Comparison of ENCODE assay signal across 26 cellular contexts in genomic region chr6:151052021-151052646, GRCh38.
DNase-seq lines count a peak whose midpoint lies in the region; ATAC-seq, FAIRE-seq and TF ChIP-seq lines count a peak whose summit lies in the region.
"Had no signal": no experiment of that assay in that cellular context is flagged by ENCODE, and none has a peak within 500 bp of the region (broad histone marks: within the 10 kb centered on the region; RNA-seq: fewer than 3 reads in every experiment).

No MANE protein-coding gene starts in this region.

- H3K9me3 ChIP-seq in right atrium auricular region (no peaks in the 10 kb centered on the region), mucosa of descending colon (no peaks in the 10 kb centered on the region)
- H3K9me3 ChIP-seq: esophagus muscularis mucosa had no signal

- H3K27me3 ChIP-seq in right atrium auricular region (no peaks in the 10 kb centered on the region), bronchial epithelial cell (ENCODE audit: control insufficient read depth, insufficient read depth, low read length) (no peaks in the 10 kb centered on the region)
- H3K27me3 ChIP-seq: esophagus muscularis mucosa, hepatocyte had no signal

- intact Hi-C loops in cardiac septum (cut with DNase I) (no loop called here), mucosa of descending colon (cut with DNase I, micrococcal nuclease) (no loop called here)

- peaks cover 0 to 13% of the 10 kb centered on the region in 2 donors for H3K4me1 ChIP-seq in right atrium auricular region
- no peaks in the 10 kb centered on the region for H3K4me1 ChIP-seq in mucosa of descending colon (ENCODE audit: low read depth)

- no peaks in the 10 kb centered on the region for H3K36me3 ChIP-seq in right atrium auricular region
- H3K36me3 ChIP-seq in bronchial epithelial cell (ENCODE audit: control insufficient read depth, insufficient read depth, low read length) = peaks cover 7% of the 10 kb centered on the region
- no peaks in the 10 kb centered on the region for H3K36me3 ChIP-seq in mucosa of descending colon (ENCODE audit: low read depth)
- H3K36me3 ChIP-seq: esophagus muscularis mucosa had no signal

- FAIRE-seq in bronchial epithelial cell (lab: Jason Lieb, UNC) = peak; percentile 90
- FAIRE-seq: A204.1, frontal cortex, GM18507 had no signal

- TF ChIP-seq CTCF in right atrium auricular region (IDR thresholded peaks at IDR 0.05) = no peak
- TF ChIP-seq CTCF in bronchial epithelial cell (IDR thresholded peaks at IDR 0.05; ENCODE audit: insufficient read depth, low read length, severe bottlenecking) = peak; percentile 32
- TF ChIP-seq CTCF in omental fat pad (IDR thresholded peaks at IDR 0.05) = no peak
- no peak for TF ChIP-seq CTCF in mucosa of descending colon (IDR thresholded peaks at IDR 0.05)

- peak; percentile 54 for DNase-seq in right atrium auricular region (ENCODE audit: low spot score)
- DNase-seq in cardiac septum (ENCODE audit: low spot score) = no peak
- peak; percentile 85 for DNase-seq in bronchial epithelial cell (ENCODE audit: low read depth)
- no peak for DNase-seq in left lobe of liver (ENCODE audit: low spot score)
- no peak for DNase-seq in omental fat pad (ENCODE audit: low spot score)
- no peak for DNase-seq in GM19240 (ENCODE audit: insufficient read length, low spot score)
- no peak for DNase-seq in mucosa of descending colon
- DNase-seq in NK-92 treated with Interleukin-12 subunit alpha and Interleukin-12 subunit beta, amount 100 ng/mL, for 24 hours (lab: John Stamatoyannopoulos, UW) = no peak
- DNase-seq: activated CD4-positive, alpha-beta memory T cell treated with anti-CD3 and anti-CD28 coated beads for 36 hours; activated CD4-positive, CD25-positive, alpha-beta regulatory T cell; DMS79; effector memory CD4-positive, alpha-beta T cell; immature natural killer cell; NCI-H1105; NCI-H2029 treated with DMSO at 0.1 percent for 48 hours; NCI-H345; NCI-H748 treated with DMSO at 0.1 percent for 48 hours; OCI-M1; posterior cingulate gyrus; SIG-M5; SW 1271 had no signal

- ATAC-seq in left lobe of liver = peak; percentile 74
- ATAC-seq in omental fat pad (ENCODE audit: low FRiP score) = no peak
- no peak for ATAC-seq in mucosa of descending colon

- H3K4me3 ChIP-seq in right atrium auricular region (no peak overlapping the region), bronchial epithelial cell (ENCODE audit: low read depth, low read length) (no peak overlapping the region), mucosa of descending colon (no peak overlapping the region)
- H3K4me3 ChIP-seq: esophagus muscularis mucosa, hepatocyte had no signal

- no peak overlapping the region for H3K27ac ChIP-seq in right atrium auricular region
- H3K27ac ChIP-seq: esophagus muscularis mucosa, hepatocyte had no signal

Comparison
In these comparisons a context has a peak if more than half of its experiments do, and no peak if none do; other contexts are left out.
1. DNase-seq: peak in right atrium auricular region (single experiment) and bronchial epithelial cell (single experiment); none in cardiac septum (single experiment), left lobe of liver (single experiment), omental fat pad (single experiment), GM19240 (single experiment), mucosa of descending colon (0 of 3) and NK-92 treated with Interleukin-12 subunit alpha and Interleukin-12 subunit beta, amount 100 ng/mL, for 24 hours (single experiment).